11 cellular contexts compared by ENCODE assay signal in the genomic region with DNA sequence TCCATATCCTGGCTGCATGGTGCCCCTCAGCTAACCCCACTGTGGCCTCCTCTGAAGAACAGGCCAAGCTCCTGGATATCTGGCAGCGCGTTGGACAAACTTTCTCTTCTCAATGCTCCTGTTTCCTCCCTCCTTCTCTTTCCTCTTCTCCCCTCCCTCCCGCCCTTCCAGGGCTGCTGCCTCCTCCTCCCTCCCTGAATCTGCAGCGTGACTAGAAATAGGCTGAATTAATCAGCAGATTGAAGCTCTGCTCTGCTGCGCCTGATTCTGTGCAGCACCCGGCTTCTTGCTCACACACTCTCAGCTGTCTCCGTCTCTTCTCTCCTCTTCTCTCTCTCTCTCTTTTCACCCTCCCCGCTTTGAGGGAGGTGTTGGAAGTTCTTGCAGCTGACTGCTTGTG. TPM values are rescaled to one million over a fixed set of nuclear protein-coding genes. Genes with fewer than 3 reads are reported as not detected.
DNase-seq lines count a peak whose midpoint lies in the region; ATAC-seq and TF ChIP-seq lines count a peak whose summit lies in the region.
"Had no signal": no experiment of that assay in that cellular context is flagged by ENCODE, and none has a peak within 500 bp of the region (broad histone marks: within the 10 kb centered on the region; RNA-seq: fewer than 3 reads in every experiment).

No MANE protein-coding gene starts in this region.

- intact Hi-C loops in spleen (cut with DNase I; ENCODE audit: low total_unique reads): no loop called here

- no peak overlapping the region for H2BK12ac ChIP-seq in mesenchymal stem cell (ENCODE audit: low read length in 2 of 2)

- WGBS in mesenchymal stem cell: 68% methylated on average over 7 of the region's 8 CpGs
- 56 to 79% (median 73%) methylated on average over 8 of the region's 8 CpGs for WGBS in spleen, 5 donors

- H3K36me3 Mint-ChIP-seq in HFFc6 (ENCODE audit: low read depth): 0 out of 2 replicates have a peak, but pooled peaks cover 7% of the 10 kb centered on the region

- no peak overlapping the region for H4K8ac ChIP-seq in mesenchymal stem cell (ENCODE audit: low read length)

- H2BK5ac ChIP-seq in mesenchymal stem cell (ENCODE audit: low read depth, low read length, poor library complexity, severe bottlenecking): no peak overlapping the region

- H3K18ac ChIP-seq in mesenchymal stem cell (ENCODE audit: low read depth in 1 of 2, low read length in 2 of 2): no peak overlapping the region

- ATAC-seq in HG02884 (IDR thresholded peaks at IDR 0.05; ENCODE audit: unreplicated experiment) (no peak), GM18909 (IDR thresholded peaks at IDR 0.05; ENCODE audit: poor library complexity, unreplicated experiment) (no peak), HG02970 (IDR thresholded peaks at IDR 0.05; ENCODE audit: low FRiP score, unreplicated experiment) (no peak)

- H4K20me1 ChIP-seq in fibroblast of lung (ENCODE audit: control insufficient read depth, extremely low read depth, insufficient read depth, low read length): no peaks in the 10 kb centered on the region

- H3K27me3 Mint-ChIP-seq in HFFc6 (ENCODE audit: insufficient read depth): peaks cover 2% of the 10 kb centered on the region; the same call in 1 of the 2 replicates
- H3K27me3 Mint-ChIP-seq: CD8-positive, alpha-beta memory T cell had no signal

- peak; percentile 72 for DNase-seq in WERI-Rb-1
- DNase-seq in fibroblast of lung (ENCODE audit: low read depth in 2 of 2): peak; percentile 46 to 49
- DNase-seq in mesenchymal stem cell: peak; percentile 36
- DNase-seq in spleen: no peak
- DNase-seq in HFFc6: no peak
- DNase-seq: activated effector memory CD4-positive, alpha-beta T cell treated with anti-CD3 and anti-CD28 coated beads, Interleukin-2, amount 50 U/mL, for 16 hours; CD8-positive, alpha-beta memory T cell; NCI-H1092 had no signal

- H3K9me3 ChIP-seq in WERI-Rb-1 (ENCODE audit: severe bottlenecking) (no peaks in the 10 kb centered on the region), fibroblast of lung (ENCODE audit: control insufficient read depth, insufficient read depth, low read depth, low read length) (no peaks in the 10 kb centered on the region), mesenchymal stem cell (ENCODE audit: control insufficient read depth, low read length) (no peaks in the 10 kb centered on the region), spleen (no peaks in the 10 kb centered on the region)

- no peaks in the 10 kb centered on the region for H3K4me1 Mint-ChIP-seq in HFFc6 (ENCODE audit: low read depth)

- no peak overlapping the region for H2AFZ ChIP-seq in fibroblast of lung (ENCODE audit: low read length)
- H2AFZ ChIP-seq in mesenchymal stem cell (ENCODE audit: low read depth, low read length): no peak overlapping the region

- H3K27me3 ChIP-seq in WERI-Rb-1 (ENCODE audit: insufficient read depth, low read depth, severe bottlenecking): no peaks in the 10 kb centered on the region
- H3K27me3 ChIP-seq in fibroblast of lung (ENCODE audit: control insufficient read depth, insufficient read depth, low read length): no peaks in the 10 kb centered on the region
- H3K27me3 ChIP-seq in mesenchymal stem cell (ENCODE audit: control insufficient read depth in 1 of 2, insufficient read depth in 1 of 2, low read length in 2 of 2): no peaks in the 10 kb centered on the region
- no peaks in the 10 kb centered on the region for H3K27me3 ChIP-seq in spleen (replicated peaks in 1 of 7)

- H3K4me2 ChIP-seq in fibroblast of lung (ENCODE audit: extremely low read depth, insufficient read depth, low read length): peak overlapping the region; percentile 58
- H3K4me2 ChIP-seq in mesenchymal stem cell (ENCODE audit: low read length, poor library complexity, severe bottlenecking): no peak overlapping the region

- no peaks in the 10 kb centered on the region for H3K79me2 ChIP-seq in fibroblast of lung (ENCODE audit: control insufficient read depth, insufficient read depth, low read length)

- H3K27ac Mint-ChIP-seq in HFFc6: no peak overlapping the region

- H3K4me3 Mint-ChIP-seq in HFFc6: no peak overlapping the region
- H3K4me3 Mint-ChIP-seq: CD8-positive, alpha-beta memory T cell had no signal

- H3K4me3 ChIP-seq in WERI-Rb-1 (ENCODE audit: low read depth, low read length) (no peak overlapping the region), fibroblast of lung (replicated peaks in 1 of 4; ENCODE audit: control extremely low read depth in 1 of 4, insufficient read depth in 1 of 4, low read depth in 3 of 4, low read length in 4 of 4) (peak overlapping the region in 1 of 4 experiments; percentile 14), mesenchymal stem cell (ENCODE audit: insufficient read depth in 1 of 2, low read depth in 1 of 2, low read length in 2 of 2) (no peak overlapping the region), spleen (no peak overlapping the region)

- H2BK15ac ChIP-seq in mesenchymal stem cell (ENCODE audit: low read depth, poor library complexity, severe bottlenecking): peak overlapping the region; percentile 14

- no peak overlapping the region for H2AK5ac ChIP-seq in mesenchymal stem cell (ENCODE audit: low read length, severe bottlenecking)

- peak overlapping the region; percentile 44 for H3K27ac ChIP-seq in WERI-Rb-1
- no peak overlapping the region for H3K27ac ChIP-seq in fibroblast of lung (ENCODE audit: insufficient read depth, low read length)
- H3K27ac ChIP-seq in mesenchymal stem cell (ENCODE audit: low read length, poor library complexity, severe bottlenecking): no peak overlapping the region
- H3K27ac ChIP-seq in spleen: peak overlapping the region in 7 of 8 donors; percentile 57 to 79 (median 64)

- no peak overlapping the region for H2BK120ac ChIP-seq in mesenchymal stem cell (ENCODE audit: low read depth, low read length)

- peaks cover 39% of the 10 kb centered on the region for H3K79me1 ChIP-seq in mesenchymal stem cell (replicated peaks; ENCODE audit: low read length, poor library complexity, severe bottlenecking)

- H3K36me3 ChIP-seq in WERI-Rb-1 (peaks cover 35% of the 10 kb centered on the region), fibroblast of lung (ENCODE audit: control insufficient read depth, insufficient read depth, low read length) (no peaks in the 10 kb centered on the region), mesenchymal stem cell (ENCODE audit: control insufficient read depth in 1 of 2, insufficient read depth in 2 of 2, low read depth in 1 of 2, low read length in 2 of 2) (peaks cover 21 to 45% of the 10 kb centered on the region in 2 experiments), spleen (peaks cover 0 to 86% (median 21%) of the 10 kb centered on the region in 6 donors)

- H3K4me1 ChIP-seq in fibroblast of lung (ENCODE audit: control insufficient read depth, extremely low read depth, insufficient read depth, low read length) (peaks cover 14% of the 10 kb centered on the region), mesenchymal stem cell (ENCODE audit: control insufficient read depth, insufficient read depth, low read depth, low read length) (peaks cover 26% of the 10 kb centered on the region), spleen (peaks cover 10 to 60% (median 27%) of the 10 kb centered on the region in 6 donors)

- TF ChIP-seq CTCF in WERI-Rb-1 (IDR thresholded peaks at IDR 0.05; ENCODE audit: low read depth, low read length) (no peak), fibroblast of lung (conservative IDR thresholded peaks at IDR 0.05 in 1 of 2, IDR thresholded peaks at IDR 0.05 in 1 of 2; ENCODE audit: low read depth in 1 of 2, low read length in 2 of 2) (no peak), spleen (IDR thresholded peaks at IDR 0.05 in 8 of 11, conservative IDR thresholded peaks at IDR 0.05 in 3 of 11) (no peak), HFFc6 (IDR thresholded peaks at IDR 0.05) (no peak)

- H3K4ac ChIP-seq in mesenchymal stem cell (ENCODE audit: low read depth in 1 of 2, low read length in 2 of 2): no peak overlapping the region

- H4K91ac ChIP-seq in mesenchymal stem cell (ENCODE audit: low read length): no peak overlapping the region

- H3K9ac ChIP-seq in fibroblast of lung (ENCODE audit: insufficient read depth, low read length) (no peak overlapping the region), mesenchymal stem cell (ENCODE audit: low read length) (no peak overlapping the region)

- no peak overlapping the region for H3K14ac ChIP-seq in mesenchymal stem cell (ENCODE audit: low read length in 2 of 2)

- H3K9me3 Mint-ChIP-seq in HFFc6: no peaks in the 10 kb centered on the region
- H3K9me3 Mint-ChIP-seq: CD8-positive, alpha-beta memory T cell had no signal

- no peak overlapping the region for H3K23ac ChIP-seq in mesenchymal stem cell (ENCODE audit: low read length in 2 of 2)

- TF ChIP-seq POLR2A in spleen (IDR thresholded peaks at IDR 0.05): no peak

RNA-seq across cellular contexts. Expression of gene TMEM94, which starts 19.8 kb away (rescaled TPM):
- 19.8 and 35.0 TPM in 2 replicates for total RNA-seq in fibroblast of lung
- polyA plus RNA-seq in fibroblast of lung: 18.3 and 25.2 TPM in 2 replicates
- 24.9 and 29.9 TPM in 2 replicates for polyA plus RNA-seq in fibroblast of lung (2012)
- 90.2 and 139 TPM in 2 replicates for polyA minus RNA-seq in fibroblast of lung (ENCODE audit: low replicate concordance)
- polyA plus RNA-seq in mesenchymal stem cell (2013, experiment 1 of 2): 38.5 TPM
- 37.2 TPM for polyA plus RNA-seq in mesenchymal stem cell (2013, experiment 2 of 2)
- total RNA-seq in spleen: 100 to 1,000 TPM in 1 of 7 donors, 10 to 100 TPM in 6; 66.6 to 101 (median 94.1) TPM
- 10 to 100 TPM; 24.8 to 77.8 (median 59.5) TPM for polyA plus RNA-seq in spleen
- total RNA-seq in HFFc6 (2021; fragmentation: NEBNext Ultra II Directional; extraction: Animal tissue kit (Norgen Biotek cat#: 25700)): 10 to 100 TPM; 31.7 to 43.9 (median 41.2) TPM

RNA-seq across cellular contexts. Expression of gene CASKIN2, which starts 39.1 kb away (rescaled TPM):
- total RNA-seq in fibroblast of lung: 4.9 and 8.3 TPM in 2 replicates
- polyA plus RNA-seq in fibroblast of lung: 3.4 and 4.5 TPM in 2 replicates
- 6.5 and 7.7 TPM in 2 replicates for polyA plus RNA-seq in fibroblast of lung (2012)
- 22.1 and 28.7 TPM in 2 replicates for polyA minus RNA-seq in fibroblast of lung (ENCODE audit: low replicate concordance)
- polyA plus RNA-seq in mesenchymal stem cell (2013, experiment 1 of 2): 6.3 TPM
- polyA plus RNA-seq in mesenchymal stem cell (2013, experiment 2 of 2): 6.1 TPM
- 100 to 1,000 TPM in 3 of 7 donors, 10 to 100 TPM in 4; 33.5 to 135 (median 51.1) TPM for total RNA-seq in spleen
- 10 to 100 TPM in 1 of 3 donors, 1 to 10 TPM in 2; 4.7 to 27.8 (median 6.2) TPM for polyA plus RNA-seq in spleen
- 10 to 100 TPM; 17.5 to 25.3 (median 21.5) TPM for total RNA-seq in HFFc6 (2021; fragmentation: NEBNext Ultra II Directional; extraction: Animal tissue kit (Norgen Biotek cat#: 25700))

RNA-seq across cellular contexts. Expression of gene TSEN54, which starts 40.1 kb away (rescaled TPM):
- total RNA-seq in fibroblast of lung (7.8 and 10.0 TPM in 2 replicates), spleen (10 to 100 TPM; 31.0 to 58.1 (median 35.4) TPM)
- polyA plus RNA-seq in fibroblast of lung (5.3 and 10.1 TPM in 2 replicates), spleen (10 to 100 TPM; 40.8 to 87.8 (median 68.9) TPM)
- 6.1 and 11.4 TPM in 2 replicates for polyA plus RNA-seq in fibroblast of lung (2012)
- 9.1 and 13.8 TPM in 2 replicates for polyA minus RNA-seq in fibroblast of lung (ENCODE audit: low replicate concordance)
- 8.4 TPM for polyA plus RNA-seq in mesenchymal stem cell (2013, experiment 1 of 2)
- 9.2 TPM for polyA plus RNA-seq in mesenchymal stem cell (2013, experiment 2 of 2)
- total RNA-seq in HFFc6 (2021; fragmentation: NEBNext Ultra II Directional; extraction: Animal tissue kit (Norgen Biotek cat#: 25700)): 10 to 100 TPM in 2 of 6 experiments, 1 to 10 TPM in 4; 8.7 to 11.1 (median 9.4) TPM

RNA-seq across cellular contexts. Expression of gene LLGL2, which starts 49.2 kb away (rescaled TPM):
- total RNA-seq in fibroblast of lung (0.26 and 0.33 TPM in 2 replicates), spleen (10 to 100 TPM; 44.0 to 97.8 (median 75.1) TPM)
- polyA plus RNA-seq in fibroblast of lung (0.02 and 0.03 TPM in 2 replicates), spleen (100 to 1,000 TPM in 1 of 3 donors, 10 to 100 TPM in 2; 28.6 to 153 (median 92.6) TPM)
- 0.08 and 0.48 TPM in 2 replicates for polyA plus RNA-seq in fibroblast of lung (2012)
- not detected in 2 replicates for polyA minus RNA-seq in fibroblast of lung (ENCODE audit: low replicate concordance)
- 3.6 TPM for polyA plus RNA-seq in mesenchymal stem cell (2013, experiment 1 of 2)
- polyA plus RNA-seq in mesenchymal stem cell (2013, experiment 2 of 2): 3.5 TPM
- total RNA-seq in HFFc6 (2021; fragmentation: NEBNext Ultra II Directional; extraction: Animal tissue kit (Norgen Biotek cat#: 25700)): under 1 TPM; 0.14 to 0.55 (median 0.46) TPM

Comparison
In these comparisons a context has a peak if more than half of its experiments do, and no peak if none do; other contexts are left out.
1. DNase-seq: peak in WERI-Rb-1 (single experiment), fibroblast of lung (2 of 2) and mesenchymal stem cell (single experiment); none in spleen (single experiment) and HFFc6 (single experiment).
2. H3K27ac ChIP-seq: peak in WERI-Rb-1 (single experiment) and spleen (7 of 8); none in fibroblast of lung (single experiment) and mesenchymal stem cell (single experiment).